ENCODE assay signal across 10 cellular contexts in the genomic region with DNA sequence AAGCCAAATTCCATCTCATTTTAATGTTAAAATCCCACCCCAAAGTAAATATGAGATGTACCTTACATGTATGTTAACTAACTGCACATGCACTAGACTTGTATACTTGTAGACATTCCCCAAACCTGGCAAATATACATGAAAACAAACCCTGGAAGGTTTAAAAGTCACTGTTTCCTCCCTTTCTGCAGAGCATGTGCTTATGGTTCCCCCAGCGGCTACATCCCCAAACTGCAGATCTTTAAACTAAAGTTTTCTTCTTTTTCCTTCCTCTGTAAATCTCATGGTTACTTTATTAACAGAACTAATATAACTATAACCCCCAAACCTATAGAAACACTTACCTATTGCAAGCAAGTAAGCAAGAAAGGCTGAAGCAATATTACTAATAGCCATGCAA.
A peak's percentile ranks its signal among the peaks of the same experiment; 100 is the strongest.
DNase-seq lines count a peak whose midpoint lies in the region; TF ChIP-seq lines count a peak whose summit lies in the region.
"Had no signal": no experiment of that assay in that cellular context is flagged by ENCODE, and none has a peak within 500 bp of the region (broad histone marks: within the 10 kb centered on the region; RNA-seq: fewer than 3 reads in every experiment).

No MANE protein-coding gene starts in this region.

- WGBS in neuronal stem cell (ENCODE audit: extremely low coverage in 2 of 2, insufficient read length in 2 of 2, insufficient replicate concordance in 1 of 2), 2 donors, result no CpG with 5 or more reads among the region's 1 CpG

- intact Hi-C loops in activated CD4-positive, alpha-beta memory T cell treated with anti-CD3 and anti-CD28 coated beads for 36 hours (cut with micrococcal nuclease), result no loop called here

- no peaks in the 10 kb centered on the region for H3K36me3 Mint-ChIP-seq in activated CD4-positive, alpha-beta memory T cell treated with anti-CD3 and anti-CD28 coated beads for 36 hours
- H3K36me3 Mint-ChIP-seq: memory B cell had no signal

- no peak overlapping the region for H3K14ac ChIP-seq in neuronal stem cell (ENCODE audit: low read length)

- no peak overlapping the region for H3K27ac Mint-ChIP-seq in activated CD4-positive, alpha-beta memory T cell treated with anti-CD3 and anti-CD28 coated beads for 36 hours
- H3K27ac Mint-ChIP-seq: memory B cell had no signal

- H3K4me2 ChIP-seq in neuronal stem cell (ENCODE audit: insufficient read depth, low read length, poor library complexity, severe bottlenecking), result no peak overlapping the region

- H3K79me1 ChIP-seq in neuronal stem cell (ENCODE audit: low read depth, low read length), result no peaks in the 10 kb centered on the region

- no peak overlapping the region for H3K27ac ChIP-seq in neuronal stem cell (replicated peaks; ENCODE audit: low read length)

- no peak overlapping the region for H3K4me3 ChIP-seq in cardiac fibroblast (replicated peaks in 1 of 2; ENCODE audit: low read depth in 2 of 2, low read length in 2 of 2)
- no peak overlapping the region for H3K4me3 ChIP-seq in neuronal stem cell (ENCODE audit: low read length in 2 of 2)

- H2BK12ac ChIP-seq in neuronal stem cell (ENCODE audit: low read length), result no peak overlapping the region

- H3K36me3 ChIP-seq in neuronal stem cell (replicated peaks in 1 of 2; ENCODE audit: control insufficient read depth in 2 of 2, insufficient read depth in 2 of 2, low read length in 2 of 2), result no peaks in the 10 kb centered on the region

- no peaks in the 10 kb centered on the region for H3K9me3 Mint-ChIP-seq in activated CD4-positive, alpha-beta memory T cell treated with anti-CD3 and anti-CD28 coated beads for 36 hours
- H3K9me3 Mint-ChIP-seq: memory B cell had no signal

- no peak overlapping the region for H3K9ac ChIP-seq in neuronal stem cell (ENCODE audit: low read depth, low read length, poor library complexity)

- H3K23ac ChIP-seq in neuronal stem cell (ENCODE audit: low read depth, low read length, poor library complexity), result no peak overlapping the region

- no peak overlapping the region for H3K4ac ChIP-seq in neuronal stem cell (ENCODE audit: low read length)

- in situ Hi-C loops in GM13977 (cut with MboI; ENCODE audit: low pct_unique_long_range_greater_than_20kb, low sequenced_read_pairs, unreplicated experiment), result no loop called here
- in situ Hi-C loops in KBM-7 (cut with MboI; ENCODE audit: low pct_unique_long_range_greater_than_20kb, low sequenced_read_pairs), result no loop called here

- H3K4me3 Mint-ChIP-seq in activated CD4-positive, alpha-beta memory T cell treated with anti-CD3 and anti-CD28 coated beads for 36 hours, result no peak overlapping the region
- H3K4me3 Mint-ChIP-seq: memory B cell had no signal

- H3K18ac ChIP-seq in neuronal stem cell (ENCODE audit: low read length), result no peak overlapping the region

- H2AK5ac ChIP-seq in neuronal stem cell (ENCODE audit: low read depth, low read length), result no peak overlapping the region

- no peak overlapping the region for H2BK15ac ChIP-seq in neuronal stem cell (ENCODE audit: low read length)

- no peaks in the 10 kb centered on the region for H3K4me1 Mint-ChIP-seq in activated CD4-positive, alpha-beta memory T cell treated with anti-CD3 and anti-CD28 coated beads for 36 hours (ENCODE audit: low read depth)
- H3K4me1 Mint-ChIP-seq: memory B cell had no signal

- H2AFZ ChIP-seq in neuronal stem cell (ENCODE audit: low read length), result peak overlapping the region; percentile 24

- H2BK5ac ChIP-seq in neuronal stem cell (ENCODE audit: low read length), result no peak overlapping the region

- POLR2A ChIA-PET in activated CD4-positive, alpha-beta memory T cell treated with anti-CD3 and anti-CD28 coated beads for 36 hours (lab: Charles Lee), result no interaction called here

- no peaks in the 10 kb centered on the region for H3K9me3 ChIP-seq in neuronal stem cell (replicated peaks in 1 of 2; ENCODE audit: control insufficient read depth in 2 of 2, insufficient read depth in 1 of 2, low read depth in 1 of 2, low read length in 2 of 2)

- CTCF ChIA-PET in activated CD4-positive, alpha-beta memory T cell treated with anti-CD3 and anti-CD28 coated beads for 36 hours (lab: Charles Lee), result no interaction called here

- no peak overlapping the region for H2BK120ac ChIP-seq in neuronal stem cell (ENCODE audit: low read depth, low read length)

- H3K27me3 Mint-ChIP-seq in activated CD4-positive, alpha-beta memory T cell treated with anti-CD3 and anti-CD28 coated beads for 36 hours, result no peaks in the 10 kb centered on the region
- H3K27me3 Mint-ChIP-seq: memory B cell had no signal

- no peak overlapping the region for H4K8ac ChIP-seq in neuronal stem cell (ENCODE audit: low read depth, low read length)

- no peaks in the 10 kb centered on the region for H3K27me3 ChIP-seq in neuronal stem cell (ENCODE audit: control insufficient read depth in 3 of 3, insufficient read depth in 3 of 3, low read depth in 1 of 3, low read length in 3 of 3)

- H3K4me1 ChIP-seq in neuronal stem cell (ENCODE audit: control insufficient read depth in 2 of 2, insufficient read depth in 1 of 2, low read depth in 1 of 2, low read length in 2 of 2), result no peaks in the 10 kb centered on the region

- TF ChIP-seq CTCF in GM13977 (IDR thresholded peaks at IDR 0.05; ENCODE audit: extremely low read depth, insufficient read depth, missing control alignments), result peak; percentile 47
- TF ChIP-seq CTCF in cardiac fibroblast (IDR thresholded peaks at IDR 0.05; ENCODE audit: low read depth, low read length), result peak; percentile 24

- no peak for DNase-seq in GM13977 (ENCODE audit: low spot score)
- DNase-seq in KBM-7, result peak; percentile 31
- DNase-seq in cardiac fibroblast (ENCODE audit: low read depth in 2 of 2), result peak; percentile 12 to 48
- no peak for DNase-seq in neuronal stem cell (ENCODE audit: low spot score)
- no peak for DNase-seq in activated CD4-positive, alpha-beta memory T cell treated with anti-CD3 and anti-CD28 coated beads for 36 hours
- DNase-seq in NCI-H69 (lab: John Stamatoyannopoulos, UW), result no peak
- no peak for DNase-seq in stimulated activated CD4-positive, alpha-beta T cell treated with anti-CD3 and anti-CD28 coated beads, Interleukin-1b, Interleukin-23, amount 100 ng/mL, for 48 hours
- DNase-seq in EL, result no peak
- DNase-seq: activated T-cell treated with anti-CD3 and anti-CD28 coated beads, Interleukin-2, amount 50 U/mL, for 1 hour had no signal

- no peak overlapping the region for H4K91ac ChIP-seq in neuronal stem cell (ENCODE audit: low read depth, low read length, poor library complexity)

Comparison
In these comparisons a context has a peak if more than half of its experiments do, and no peak if none do; other contexts are left out.
1. DNase-seq: peak in KBM-7 (single experiment) and cardiac fibroblast (2 of 2); none in GM13977 (single experiment), neuronal stem cell (single experiment), activated CD4-positive, alpha-beta memory T cell treated with anti-CD3 and anti-CD28 coated beads for 36 hours (single experiment), NCI-H69 (single experiment), stimulated activated CD4-positive, alpha-beta T cell treated with anti-CD3 and anti-CD28 coated beads, Interleukin-1b, Interleukin-23, amount 100 ng/mL, for 48 hours (single experiment) and EL (single experiment).